ENCODE assay signal across 1 cellular context in the genomic region with DNA sequence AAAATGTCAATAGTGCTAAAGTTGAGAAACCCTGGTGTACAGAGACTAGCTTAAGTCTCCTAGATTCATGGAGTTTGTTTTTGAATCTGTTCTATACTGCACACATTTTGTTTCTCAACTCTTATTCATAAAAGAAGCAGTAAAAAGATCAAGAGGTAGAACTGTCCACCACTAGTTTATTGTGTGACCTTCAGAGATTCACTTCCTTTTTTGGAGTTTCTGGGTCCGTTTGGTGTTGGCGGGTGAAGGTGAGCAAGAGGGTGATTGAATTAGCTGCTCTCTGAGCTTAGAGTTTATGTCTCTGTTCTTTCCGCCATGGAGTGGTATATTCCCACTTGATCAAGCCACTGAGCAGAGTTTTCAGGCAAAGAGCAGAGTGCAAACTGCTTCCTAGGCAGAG.
A peak's percentile ranks its signal among the peaks of the same experiment; 100 is the strongest.
TF ChIP-seq lines count a peak whose summit lies in the region.

No MANE protein-coding gene starts in this region.

TF ChIP-seq in GM12878, 131 proteins besides CTCF, POLR2A, EP300 and RAD21:
- peak; percentile 79 for TF ChIP-seq SPI1 (IDR thresholded peaks at IDR 0.05; ENCODE audit: borderline replicate concordance, insufficient read depth, low read depth, low read length)
- TF ChIP-seq, protein P1, sequence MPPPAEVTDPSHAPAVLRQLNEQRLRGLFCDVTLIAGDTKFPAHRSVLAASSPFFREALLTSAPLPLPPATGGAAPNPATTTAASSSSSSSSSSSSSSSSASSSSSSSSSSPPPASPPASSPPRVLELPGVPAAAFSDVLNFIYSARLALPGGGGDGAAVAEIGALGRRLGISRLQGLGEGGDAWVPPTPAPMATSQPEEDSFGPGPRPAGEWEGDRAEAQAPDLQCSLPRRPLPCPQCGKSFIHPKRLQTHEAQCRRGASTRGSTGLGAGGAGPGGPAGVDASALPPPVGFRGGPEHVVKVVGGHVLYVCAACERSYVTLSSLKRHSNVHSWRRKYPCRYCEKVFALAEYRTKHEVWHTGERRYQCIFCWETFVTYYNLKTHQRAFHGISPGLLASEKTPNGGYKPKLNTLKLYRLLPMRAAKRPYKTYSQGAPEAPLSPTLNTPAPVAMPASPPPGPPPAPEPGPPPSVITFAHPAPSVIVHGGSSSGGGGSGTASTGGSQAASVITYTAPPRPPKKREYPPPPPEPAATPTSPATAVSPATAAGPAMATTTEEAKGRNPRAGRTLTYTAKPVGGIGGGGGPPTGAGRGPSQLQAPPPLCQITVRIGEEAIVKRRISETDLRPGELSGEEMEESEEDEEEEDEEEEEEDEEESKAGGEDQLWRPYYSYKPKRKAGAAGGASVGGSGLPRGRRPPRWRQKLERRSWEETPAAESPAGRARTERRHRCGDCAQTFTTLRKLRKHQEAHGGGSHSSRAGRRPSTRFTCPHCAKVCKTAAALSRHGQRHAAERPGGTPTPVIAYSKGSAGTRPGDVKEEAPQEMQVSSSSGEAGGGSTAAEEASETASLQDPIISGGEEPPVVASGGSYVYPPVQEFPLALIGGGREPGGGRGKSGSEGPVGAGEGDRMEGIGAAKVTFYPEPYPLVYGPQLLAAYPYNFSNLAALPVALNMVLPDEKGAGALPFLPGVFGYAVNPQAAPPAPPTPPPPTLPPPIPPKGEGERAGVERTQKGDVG (CRISPR knock-in tag; IDR thresholded peaks at IDR 0.05): no peak
TF ChIP-seq in GM12878: peak in this region for 1.
